ENCODE assay signal across 20 cellular contexts in genomic region chr15:66653398-66653797, GRCh38. TPM values are rescaled to one million over a fixed set of nuclear protein-coding genes. Genes with fewer than 3 reads are reported as not detected.
A peak's percentile ranks its signal among the peaks of the same experiment; 100 is the strongest.
DNase-seq lines count a peak whose midpoint lies in the region; ATAC-seq, FAIRE-seq and TF ChIP-seq lines count a peak whose summit lies in the region.
"Had no signal": no experiment of that assay in that cellular context is flagged by ENCODE, and none has a peak within 500 bp of the region (broad histone marks: within the 10 kb centered on the region; RNA-seq: fewer than 3 reads in every experiment).

No MANE protein-coding gene starts in this region.

- H3K79me2 ChIP-seq in HepG2 (ENCODE audit: insufficient read depth, low read length): no peaks in the 10 kb centered on the region
- H3K79me2 ChIP-seq in astrocyte (ENCODE audit: insufficient read depth, low read length): no peaks in the 10 kb centered on the region

- WGBS in liver: 90% methylated on average over 6 of the region's 6 CpGs
- WGBS in HepG2 (ENCODE audit: low lambda C conversion rate): 64% methylated on average over 3 of the region's 6 CpGs
- 88 to 91% methylated on average over 6 of the region's 6 CpGs for WGBS in upper lobe of left lung, 2 donors

- no peak for DNase-seq in HepG2 (ENCODE audit: low spot score)
- no peak for DNase-seq in astrocyte (ENCODE audit: low read depth)
- no peak for DNase-seq in upper lobe of left lung
- no peak for DNase-seq in activated gamma-delta T cell treated with Interleukin-2 at 50 U/mL for 16 hours
- DNase-seq: CD4-positive, alpha-beta T cell; NCI-H1048; NCI-H1436 treated with DMSO at 0.1 percent for 48 hours; NCI-H2081 treated with DMSO at 0.1 percent for 48 hours; NCI-H510A; NCI-H774; PC-3; SJCRH30 had no signal

- H3K27me3 Mint-ChIP-seq in astrocyte (ENCODE audit: low read depth, unreplicated experiment) (peaks cover 37% of the 10 kb centered on the region), nephron (ENCODE audit: low read depth) (peaks cover 19% of the 10 kb centered on the region)

- no peak for ATAC-seq in HepG2
- ATAC-seq in upper lobe of left lung (ENCODE audit: low FRiP score in 2 of 2): no peak
- no peak for ATAC-seq in HG03095 (IDR thresholded peaks at IDR 0.05; ENCODE audit: unreplicated experiment)
- ATAC-seq in esophagus mucosa: no peak
- ATAC-seq: HCT116, PC-3 had no signal

- CTCF ChIA-PET in HepG2 (lab: Yijun Ruan, JAX; ENCODE audit: low intra/inter-chr PET ratio, low total read pairs): no interaction called here

- H2AFZ ChIP-seq in HepG2 (ENCODE audit: low read length) (no peak overlapping the region), astrocyte (ENCODE audit: low read depth, low read length) (no peak overlapping the region)

- H3K9me3 Mint-ChIP-seq in astrocyte (ENCODE audit: unreplicated experiment) (no peaks in the 10 kb centered on the region), nephron (no peaks in the 10 kb centered on the region)
- H3K9me3 Mint-ChIP-seq: CD4-positive, alpha-beta T cell had no signal

- TF ChIP-seq CTCF in liver (IDR thresholded peaks at IDR 0.05; ENCODE audit: low read depth, low read length, missing input control) (no peak), HepG2 (CRISPR knock-in tag; IDR thresholded peaks at IDR 0.05) (no peak), astrocyte (IDR thresholded peaks at IDR 0.05; ENCODE audit: insufficient read depth, low read depth, low read length) (no peak), nephron (IDR thresholded peaks at IDR 0.05; ENCODE audit: unreplicated experiment in 3 of 3) (no peak), upper lobe of left lung (IDR thresholded peaks at IDR 0.05) (no peak)

- no TSS peak for BruUV-seq in HepG2 (replicated peaks; lab: Mats Ljungman, UMichigan)

- in situ Hi-C loops in HepG2 (cut with HindIII; ENCODE audit: extremely low pct_ligation_motif_present, low pct_unique_long_range_greater_than_20kb): no loop called here

- peak overlapping the region in 1 of 2 donors; percentile 43 for H3K9ac ChIP-seq in liver (ENCODE audit: low read depth in 1 of 2, low read length in 2 of 2)
- H3K9ac ChIP-seq in HepG2 (ENCODE audit: insufficient read depth, low read depth, low read length): no peak overlapping the region
- H3K9ac ChIP-seq in astrocyte (ENCODE audit: low read length): no peak overlapping the region
- H3K9ac ChIP-seq: KMS-11 had no signal

- H3K27me3 ChIP-seq in liver (ENCODE audit: control insufficient read depth in 4 of 4, insufficient read depth in 4 of 4, low read length in 3 of 4) (no peaks in the 10 kb centered on the region), HepG2 (ENCODE audit: control insufficient read depth in 1 of 2, insufficient read depth in 2 of 2, low read length in 2 of 2) (peaks cover 0 to 3% of the 10 kb centered on the region in 2 experiments; a peak in 1 of 5 replicates), astrocyte (ENCODE audit: insufficient read depth, low read length) (no peaks in the 10 kb centered on the region), upper lobe of left lung (no peaks in the 10 kb centered on the region)

- H3K9me3 ChIP-seq in liver (ENCODE audit: control insufficient read depth in 4 of 4, low read length in 3 of 4) (no peaks in the 10 kb centered on the region), HepG2 (ENCODE audit: low read length) (no peaks in the 10 kb centered on the region), astrocyte (ENCODE audit: insufficient read depth, low read depth, low read length) (no peaks in the 10 kb centered on the region), upper lobe of left lung (no peaks in the 10 kb centered on the region)
- H3K9me3 ChIP-seq: SJCRH30 had no signal

- H3K4me1 Mint-ChIP-seq in astrocyte (ENCODE audit: low read depth, unreplicated experiment): peaks cover 11% of the 10 kb centered on the region
- H3K4me1 Mint-ChIP-seq in nephron: peaks cover 46% of the 10 kb centered on the region

- TF ChIP-seq POLR2A in HepG2 (IDR thresholded peaks at IDR 0.05; ENCODE audit: insufficient read depth in 1 of 2, low read depth in 2 of 2, low read length in 2 of 2): no peak
- TF ChIP-seq POLR2A in upper lobe of left lung (IDR thresholded peaks at IDR 0.05): no peak

- H3K36me3 Mint-ChIP-seq in astrocyte (ENCODE audit: low read depth, unreplicated experiment): no peaks in the 10 kb centered on the region
- H3K36me3 Mint-ChIP-seq in nephron (ENCODE audit: low read depth): no peaks in the 10 kb centered on the region

- intact Hi-C loops in HepG2 (cut with micrococcal nuclease; ENCODE audit: unreplicated experiment): no loop called here

- H3K4me2 ChIP-seq in HepG2 (ENCODE audit: low read depth, low read length) (no peak overlapping the region), astrocyte (ENCODE audit: low read length) (no peak overlapping the region)
- H3K4me2 ChIP-seq: KMS-11 had no signal

- POLR2A ChIA-PET in HepG2 (lab: Yijun Ruan, JAX): no interaction called here

- H3K4me1 ChIP-seq in liver (ENCODE audit: control insufficient read depth in 4 of 4, insufficient read depth in 4 of 4, low read length in 3 of 4) (peaks cover 25 to 74% (median 53%) of the 10 kb centered on the region in 4 donors), HepG2 (ENCODE audit: insufficient read depth, low read length) (peaks cover 35% of the 10 kb centered on the region), astrocyte (ENCODE audit: insufficient read depth, low read length) (no peaks in the 10 kb centered on the region), upper lobe of left lung (peaks cover 18 to 58% (median 33%) of the 10 kb centered on the region in 4 donors)

- H3K27ac ChIP-seq in liver (ENCODE audit: low read depth in 1 of 2, low read length in 2 of 2) (peak overlapping the region; percentile 63 to 85), HepG2 (ENCODE audit: extremely low read length, insufficient read depth, low read length) (no peak overlapping the region), astrocyte (ENCODE audit: low read depth, low read length) (no peak overlapping the region), upper lobe of left lung (peak overlapping the region; percentile 81 to 91 (median 88))
- H3K27ac ChIP-seq: KMS-11, RWPE1, SJCRH30 had no signal

- no peak for FAIRE-seq in HepG2 (lab: Jason Lieb, UNC)
- no peak for FAIRE-seq in astrocyte (lab: Jason Lieb, UNC)

- H3K4me3 Mint-ChIP-seq in astrocyte (ENCODE audit: unreplicated experiment) (no peak overlapping the region), nephron (peak overlapping the region in 1 of 3 experiments; percentile 36)
- H3K4me3 Mint-ChIP-seq: CD4-positive, alpha-beta T cell had no signal

- TF ChIP-seq EP300 in HepG2 (IDR thresholded peaks at IDR 0.05; ENCODE audit: low read depth in 2 of 2, low read length in 2 of 2) (no peak), HepG2 (CRISPR knock-in tag; IDR thresholded peaks at IDR 0.05; ENCODE audit: borderline replicate concordance) (no peak), upper lobe of left lung (IDR thresholded peaks at IDR 0.05) (no peak)

- H3K36me3 ChIP-seq in liver (ENCODE audit: control insufficient read depth in 4 of 4, insufficient read depth in 3 of 4, low read depth in 1 of 4, low read length in 3 of 4) (no peaks in the 10 kb centered on the region), HepG2 (replicated peaks in 1 of 2; ENCODE audit: control insufficient read depth in 1 of 2, insufficient read depth in 2 of 2, low read length in 2 of 2) (no peaks in the 10 kb centered on the region), astrocyte (ENCODE audit: insufficient read depth, low read length) (no peaks in the 10 kb centered on the region), upper lobe of left lung (no peaks in the 10 kb centered on the region)
- H3K36me3 ChIP-seq: SJCRH30 had no signal

- H3K4me3 ChIP-seq in liver (ENCODE audit: low read depth in 1 of 3, low read length in 3 of 3) (no peak overlapping the region), HepG2 (replicated peaks in 1 of 3; ENCODE audit: insufficient read depth in 1 of 3, low read depth in 2 of 3, low read length in 3 of 3) (no peak overlapping the region), astrocyte (ENCODE audit: insufficient read depth, low read depth, low read length) (no peak overlapping the region), upper lobe of left lung (no peak overlapping the region)
- H3K4me3 ChIP-seq: SJCRH30 had no signal

- peak overlapping the region; percentile 41 for H3K27ac Mint-ChIP-seq in astrocyte (ENCODE audit: unreplicated experiment)
- H3K27ac Mint-ChIP-seq in nephron: peak overlapping the region; percentile 29 to 87 (median 77)
- H3K27ac Mint-ChIP-seq: CD4-positive, alpha-beta T cell had no signal

- no peak for TF ChIP-seq RAD21 in liver (IDR thresholded peaks at IDR 0.05)
- no peak for TF ChIP-seq RAD21 in HepG2 (CRISPR knock-in tag; IDR thresholded peaks at IDR 0.05)

- H4K20me1 ChIP-seq in HepG2 (ENCODE audit: insufficient read depth, low read length) (no peaks in the 10 kb centered on the region), astrocyte (ENCODE audit: insufficient read depth, low read length) (no peaks in the 10 kb centered on the region)

TF ChIP-seq in liver, 16 proteins besides CTCF, POLR2A, EP300 and RAD21 (continues in another document):
- TF ChIP-seq RXRA (IDR thresholded peaks at IDR 0.05): no peak

RNA-seq across cellular contexts. Expression of gene SMAD6, which starts 48.6 kb away (rescaled TPM):
- total RNA-seq in liver (10 to 100 TPM; 14.1 to 15.1 TPM), HepG2 (2016; rRNA removed; fragmentation: Illumina TruSeq; extraction: Trizol) (2.6 and 4.4 TPM in 2 replicates), astrocyte (2.7 and 4.0 TPM in 2 replicates), upper lobe of left lung (100 to 1,000 TPM in 3 of 6 donors, 10 to 100 TPM in 3; 76.6 to 377 (median 102) TPM), esophagus mucosa (1.2 TPM)
- polyA plus RNA-seq in liver (1 to 10 TPM; 1.2 to 7.9 TPM), HepG2 (2011; rRNA removed) (3.1 and 3.3 TPM in 2 replicates)
- 0.79 and 0.91 TPM in 2 replicates for total RNA-seq in HepG2 (2016; cell fraction: cytosol; rRNA removed; fragmentation: Illumina TruSeq; extraction: Trizol; ENCODE audit: low read depth)
- total RNA-seq in HepG2 (2016; cell fraction: insoluble cytoplasmic fraction; rRNA removed; fragmentation: Illumina TruSeq; extraction: Trizol): 2.3 and 4.5 TPM in 2 replicates
- 2.0 and 2.2 TPM in 2 replicates for total RNA-seq in HepG2 (2016; cell fraction: membrane; rRNA removed; fragmentation: Illumina TruSeq; extraction: Trizol)
- 7.0 and 9.1 TPM in 2 replicates for total RNA-seq in HepG2 (2016; cell fraction: nucleus; rRNA removed; fragmentation: Illumina TruSeq; extraction: Trizol)
- 1.3 and 2.9 TPM in 2 replicates for polyA plus RNA-seq in HepG2 (2011; cell fraction: cytosol; rRNA removed)
- polyA plus RNA-seq in HepG2 (2011; cell fraction: nucleus; rRNA removed): 6.7 and 14.1 TPM in 2 replicates
- 3.3 and 3.9 TPM in 2 replicates for polyA plus RNA-seq in HepG2 (2012)
- polyA plus RNA-seq in HepG2 (2016; cell fraction: cytosol; fragmentation: Illumina TruSeq; extraction: Trizol; ENCODE audit: low read depth): 1.1 and 2.0 TPM in 2 replicates
- polyA plus RNA-seq in HepG2 (2016; cell fraction: insoluble cytoplasmic fraction; fragmentation: Illumina TruSeq; extraction: Trizol; ENCODE audit: low read depth): 2.3 and 2.9 TPM in 2 replicates
- polyA plus RNA-seq in HepG2 (2016; cell fraction: membrane; fragmentation: Illumina TruSeq; extraction: Trizol; ENCODE audit: low read depth): 1.5 and 2.1 TPM in 2 replicates
- 7.1 and 8.1 TPM in 2 replicates for polyA plus RNA-seq in HepG2 (2016; cell fraction: nucleus; fragmentation: Illumina TruSeq; extraction: Trizol; ENCODE audit: insufficient read depth, low read depth)
- 19.3 and 109 TPM in 2 replicates for polyA minus RNA-seq in HepG2 (2011; rRNA and poly(A)+ RNA removed; ENCODE audit: low replicate concordance)
- polyA minus RNA-seq in HepG2 (2011; cell fraction: cytosol; rRNA and poly(A)+ RNA removed): 5.3 and 5.6 TPM in 2 replicates
- polyA minus RNA-seq in HepG2 (2011; cell fraction: nucleus; rRNA and poly(A)+ RNA removed): 11.7 and 25.1 TPM in 2 replicates
- total RNA-seq: MCF 10A had no signal

Comparison
In these comparisons a context has a peak if more than half of its experiments do, and no peak if none do; other contexts are left out.
1. H3K27ac ChIP-seq: peak in liver (2 of 2) and upper lobe of left lung (4 of 4); none in HepG2 (single experiment) and astrocyte (single experiment).
2. RNA of gene SMAD6, which starts 48.6 kb away (total RNA-seq): 76.6 to 377 TPM in upper lobe of left lung; 14.1 to 15.1 TPM in liver, 0.79 to 9.1 TPM in HepG2, 2.7 to 4.0 TPM in astrocyte and 1.2 TPM in esophagus mucosa (single experiment); every median in the first group is over 4 times any median in the second.